Comparison of ENCODE assay signal across 8 cellular contexts in genomic region chr9:83622814-83623633, GRCh38. TPM values are rescaled to one million over a fixed set of nuclear protein-coding genes. Genes with fewer than 3 reads are reported as not detected.
DNase-seq lines count a peak whose midpoint lies in the region; ATAC-seq and TF ChIP-seq lines count a peak whose summit lies in the region.

TSS of gene IDNK (plus strand) at chr9:83623143. CDS start at chr9:83623172, 29 bp downstream.

- peaks cover 1% of the 10 kb centered on the region for H3K36me3 Mint-ChIP-seq in IgD-negative memory B cell
- peaks cover 6% of the 10 kb centered on the region for H3K36me3 Mint-ChIP-seq in activated naive CD8-positive, alpha-beta T cell treated with anti-CD3 and anti-CD28 coated beads, Interleukin-2, amount 10 ng/mL, durations not matched to agents 7 days and 5 days

- H3K9me3 ChIP-seq in SK-N-SH (no peaks in the 10 kb centered on the region), cardiac muscle cell (ENCODE audit: low read depth) (no peaks in the 10 kb centered on the region)

- no peaks in the 10 kb centered on the region for H3K9me3 Mint-ChIP-seq in IgD-negative memory B cell
- no peaks in the 10 kb centered on the region for H3K9me3 Mint-ChIP-seq in activated naive CD8-positive, alpha-beta T cell treated with anti-CD3 and anti-CD28 coated beads, Interleukin-2, amount 10 ng/mL, durations not matched to agents 7 days and 5 days

- H3K4me1 ChIP-seq in SK-N-SH (ENCODE audit: control insufficient read depth in 1 of 2, insufficient read depth in 2 of 2, low read depth in 1 of 2, low read length in 1 of 2) = peaks cover 0 to 16% of the 10 kb centered on the region in 2 experiments; a peak in 2 of 4 replicates
- H3K4me1 ChIP-seq in cardiac muscle cell (ENCODE audit: low read depth) = no peaks in the 10 kb centered on the region

- peak; percentile 77 for DNase-seq in EL
- peak; percentile 89 for DNase-seq in SK-N-SH
- DNase-seq in activated naive CD8-positive, alpha-beta T cell treated with anti-CD3 and anti-CD28 coated beads, Interleukin-2, amount 10 ng/mL, durations not matched to agents 7 days and 5 days = peak; percentile 82
- DNase-seq in cardiac muscle cell (ENCODE audit: low read depth in 1 of 2, low spot score in 1 of 2) = peak; percentile 59 to 72
- DNase-seq in pons (ENCODE audit: low spot score) = peak; percentile 65
- DNase-seq in ureter (ENCODE audit: low spot score) = peak; percentile 75

- TF ChIP-seq RAD21 in SK-N-SH (IDR thresholded peaks at IDR 0.05; ENCODE audit: low read length) = no peak

- H3K27me3 ChIP-seq in SK-N-SH (ENCODE audit: insufficient read depth) (no peaks in the 10 kb centered on the region), cardiac muscle cell (no peaks in the 10 kb centered on the region)

- H3K9me2 ChIP-seq in SK-N-SH = no peaks in the 10 kb centered on the region

- H2AFZ ChIP-seq in SK-N-SH (ENCODE audit: low read depth) = peak within 1 kb of the TSS; percentile 85

- H3K4me1 Mint-ChIP-seq in IgD-negative memory B cell = peaks cover 21 to 27% (median 26%) of the 10 kb centered on the region in 3 donors
- peaks cover 21% of the 10 kb centered on the region for H3K4me1 Mint-ChIP-seq in activated naive CD8-positive, alpha-beta T cell treated with anti-CD3 and anti-CD28 coated beads, Interleukin-2, amount 10 ng/mL, durations not matched to agents 7 days and 5 days

- peak; percentile 82 for ATAC-seq in GM21576 (IDR thresholded peaks at IDR 0.05; ENCODE audit: unreplicated experiment)
- ATAC-seq in activated naive CD8-positive, alpha-beta T cell treated with anti-CD3 and anti-CD28 coated beads, Interleukin-2, amount 10 ng/mL, durations not matched to agents 7 days and 5 days (ENCODE audit: low read depth) = peak; percentile 89

- H3K4me3 Mint-ChIP-seq in IgD-negative memory B cell = peak within 1 kb of the TSS; percentile 90 to 98 (median 93)
- peak within 1 kb of the TSS; percentile 88 for H3K4me3 Mint-ChIP-seq in activated naive CD8-positive, alpha-beta T cell treated with anti-CD3 and anti-CD28 coated beads, Interleukin-2, amount 10 ng/mL, durations not matched to agents 7 days and 5 days

- no peak for TF ChIP-seq EP300 in SK-N-SH (IDR thresholded peaks at IDR 0.05; ENCODE audit: borderline replicate concordance in 1 of 2, low read depth in 1 of 2, low read length in 1 of 2)

- H3K27me3 Mint-ChIP-seq in IgD-negative memory B cell = no peaks in the 10 kb centered on the region
- no peaks in the 10 kb centered on the region for H3K27me3 Mint-ChIP-seq in activated naive CD8-positive, alpha-beta T cell treated with anti-CD3 and anti-CD28 coated beads, Interleukin-2, amount 10 ng/mL, durations not matched to agents 7 days and 5 days

- H3K36me3 ChIP-seq in SK-N-SH (replicated peaks in 1 of 2; ENCODE audit: control insufficient read depth in 1 of 2, insufficient read depth in 2 of 2, low read length in 1 of 2) (peaks cover 6 to 14% of the 10 kb centered on the region in 2 experiments), cardiac muscle cell (no peaks in the 10 kb centered on the region)

- no peaks in the 10 kb centered on the region for H4K20me1 ChIP-seq in SK-N-SH (ENCODE audit: insufficient read depth)

- peak within 1 kb of the TSS; percentile 90 for H3K9ac ChIP-seq in SK-N-SH

- H3K4me2 ChIP-seq in SK-N-SH = peak within 1 kb of the TSS; percentile 94

- H3F3A ChIP-seq in SK-N-SH (replicated peaks; ENCODE audit: insufficient read depth) = peaks cover 3% of the 10 kb centered on the region

- H3K27ac Mint-ChIP-seq in IgD-negative memory B cell = peak within 1 kb of the TSS; percentile 63 to 94 (median 85)
- H3K27ac Mint-ChIP-seq in activated naive CD8-positive, alpha-beta T cell treated with anti-CD3 and anti-CD28 coated beads, Interleukin-2, amount 10 ng/mL, durations not matched to agents 7 days and 5 days = peak within 1 kb of the TSS; percentile 95

- no peak for TF ChIP-seq CTCF in SK-N-SH (IDR thresholded peaks at IDR 0.05)
- TF ChIP-seq CTCF in cardiac muscle cell (IDR thresholded peaks at IDR 0.05; ENCODE audit: low read depth, low read length) = no peak

- CTCF ChIA-PET in SK-N-SH (lab: Yijun Ruan, JAX) = interaction anchor here (0.6 to 4.5 kb wide), 6 partner anchors 9 to 423 kb away, joined by 3 to 16 read pairs (median 4); no protein-coding TSS in a partner anchor

- peak within 1 kb of the TSS; percentile 69 to 80 for H3K4me3 ChIP-seq in SK-N-SH (ENCODE audit: low read depth in 2 of 2, low read length in 1 of 2)
- peak within 1 kb of the TSS; percentile 79 for H3K4me3 ChIP-seq in cardiac muscle cell

- 3% methylated on average over 30 of the region's 89 CpGs for WGBS in SK-N-SH (ENCODE audit: low lambda C conversion rate)

- H3K27ac ChIP-seq in SK-N-SH (ENCODE audit: low read depth in 2 of 2, low read length in 1 of 2) = peak within 1 kb of the TSS; percentile 55 to 93
- peak within 1 kb of the TSS; percentile 49 for H3K27ac ChIP-seq in cardiac muscle cell

- no peaks in the 10 kb centered on the region for H3K79me2 ChIP-seq in SK-N-SH (ENCODE audit: insufficient read depth)

- POLR2A ChIA-PET in SK-N-SH (lab: Yijun Ruan, JAX) = interaction anchor here (0.8 to 2.4 kb wide), 8 partner anchors 9 to 296 kb away, joined by 3 to 11 read pairs (median 4); partner anchors contain the start of gene UBQLN1
- POLR2A ChIA-PET in activated naive CD8-positive, alpha-beta T cell treated with anti-CD3 and anti-CD28 coated beads, Interleukin-2, amount 10 ng/mL, durations not matched to agents 7 days and 5 days (lab: Charles Lee) = interaction anchor here (0.5 to 3.4 kb wide), 10 partner anchors 14 to 298 kb away, joined by 3 to 45 read pairs (median 4); partner anchors contain the start of genes KIF27 and UBQLN1

TF ChIP-seq in SK-N-SH, 30 proteins besides CTCF, POLR2A, EP300 and RAD21 (continues in another document):
- TF ChIP-seq USF1 (IDR thresholded peaks at IDR 0.05; ENCODE audit: borderline replicate concordance, low read depth) (0 out of 2 replicates have a peak, but pooled peaks have one; percentile 12), MEF2A (IDR thresholded peaks at IDR 0.05; ENCODE audit: borderline replicate concordance, low read depth) (no peak), FOXM1 (IDR thresholded peaks at IDR 0.05; ENCODE audit: low read depth) (no peak), GABPA (IDR thresholded peaks at IDR 0.05; ENCODE audit: low read depth) (peak; percentile 54), ELF1 (IDR thresholded peaks at IDR 0.05) (peak; percentile 56; the same call in 1 of the 2 replicates), RCOR1 (IDR thresholded peaks at IDR 0.05; ENCODE audit: low read length) (peak; percentile 5; the same call in 1 of the 2 replicates), CHD2 (IDR thresholded peaks at IDR 0.05; ENCODE audit: low read length, partially characterized antibody) (no peak), TEAD4 (IDR thresholded peaks at IDR 0.05; ENCODE audit: borderline replicate concordance, insufficient read depth) (no peak), GATA2 (CRISPR knock-in tag; IDR thresholded peaks at IDR 0.05) (no peak), REST (IDR thresholded peaks at IDR 0.05; ENCODE audit: low read depth, low read length) (no peak), SIN3A (IDR thresholded peaks at IDR 0.05; ENCODE audit: borderline replicate concordance, low read depth, low read length) (peak; percentile 26; the same call in 1 of the 2 replicates), USF2 (IDR thresholded peaks at IDR 0.05; ENCODE audit: borderline replicate concordance, low read depth, low read length) (no peak)

RNA-seq across cellular contexts. Expression of gene IDNK, which starts in this region (rescaled TPM):
- polyA plus RNA-seq in IgD-negative memory B cell = 20.9 TPM
- polyA plus RNA-seq in SK-N-SH (2012; rRNA removed) = 4.2 and 4.9 TPM in 2 replicates
- polyA plus RNA-seq in SK-N-SH (2012; cell fraction: cytosol; rRNA removed) = 6.0 and 6.4 TPM in 2 replicates
- 4.3 and 5.0 TPM in 2 replicates for polyA plus RNA-seq in SK-N-SH (2012; cell fraction: nucleus; rRNA removed)
- 1 to 10 TPM; 8.3 to 9.8 TPM for total RNA-seq in activated naive CD8-positive, alpha-beta T cell treated with anti-CD3 and anti-CD28 coated beads, Interleukin-2, amount 10 ng/mL, durations not matched to agents 7 days and 5 days
- 3.1 and 6.4 TPM in 2 replicates for total RNA-seq in cardiac muscle cell
- 6.0 and 12.3 TPM in 2 replicates for polyA plus RNA-seq in cardiac muscle cell
- 7.8 TPM for total RNA-seq in ureter

Comparison
In these comparisons a context has a peak if more than half of its experiments do, and no peak if none do; other contexts are left out.
1. Peak in every context shown above with its lines: DNase-seq, ATAC-seq, H3K4me3 ChIP-seq and H3K27ac ChIP-seq.